Comparison of ENCODE assay signal across 19 cellular contexts in genomic region chr10:86691333-86692022, GRCh38. TPM values are rescaled to one million over a fixed set of nuclear protein-coding genes. Genes with fewer than 3 reads are reported as not detected.
A peak's percentile ranks its signal among the peaks of the same experiment; 100 is the strongest.
DNase-seq lines count a peak whose midpoint lies in the region; ATAC-seq and TF ChIP-seq lines count a peak whose summit lies in the region.
"Had no signal": no experiment of that assay in that cellular context is flagged by ENCODE, and none has a peak within 500 bp of the region (broad histone marks: within the 10 kb centered on the region; RNA-seq: fewer than 3 reads in every experiment).

No MANE protein-coding gene starts in this region.

- no peak for TF ChIP-seq EP300 in gastroesophageal sphincter (IDR thresholded peaks at IDR 0.05)

- H3K4me3 Mint-ChIP-seq in WTC11, result no peak overlapping the region

- in situ Hi-C loops in GM13976 (cut with MboI; ENCODE audit: low sequenced_read_pairs, unreplicated experiment), result no loop called here

- no peak for DNase-seq in left cardiac atrium
- DNase-seq in GM13976 (ENCODE audit: low spot score), result no peak
- no peak for DNase-seq in WTC11 (ENCODE audit: low spot score)
- DNase-seq in RWPE1 (ENCODE audit: low spot score), result no peak
- DNase-seq: BE2C, EL, GF-D8, GOT3, NCI-H1105 treated with DMSO at 0.1 percent for 48 hours, NCI-H2029 treated with DMSO at 0.1 percent for 48 hours, NCI-H226, NCI-H510A treated with DMSO at 0.1 percent for 48 hours, NCI-H748 treated with DMSO at 0.1 percent for 48 hours had no signal

- H3K9me3 ChIP-seq in gastroesophageal sphincter (no peaks in the 10 kb centered on the region), muscle layer of colon (ENCODE audit: low read length) (no peaks in the 10 kb centered on the region), stomach smooth muscle (ENCODE audit: control insufficient read depth in 2 of 2, low read length in 2 of 2) (no peaks in the 10 kb centered on the region)
- H3K9me3 ChIP-seq: BE2C had no signal

- H3K4me3 ChIP-seq in gastroesophageal sphincter, result no peak overlapping the region
- H3K4me3 ChIP-seq in muscle layer of colon (ENCODE audit: low read depth in 1 of 2, low read length in 2 of 2), result no peak overlapping the region
- H3K4me3 ChIP-seq in stomach smooth muscle (ENCODE audit: low read length in 2 of 2), result no peak overlapping the region

- H3K27me3 ChIP-seq in gastroesophageal sphincter (no peaks in the 10 kb centered on the region), muscle layer of colon (ENCODE audit: control insufficient read depth in 1 of 2, insufficient read depth in 2 of 2, low read length in 2 of 2) (no peaks in the 10 kb centered on the region), stomach smooth muscle (ENCODE audit: control insufficient read depth in 1 of 2, insufficient read depth in 2 of 2, low read length in 2 of 2) (no peaks in the 10 kb centered on the region)
- H3K27me3 ChIP-seq: BE2C had no signal

- no peak for TF ChIP-seq POLR2A in gastroesophageal sphincter (IDR thresholded peaks at IDR 0.05)

- no peak for TF ChIP-seq CTCF in gastroesophageal sphincter (IDR thresholded peaks at IDR 0.05)
- TF ChIP-seq CTCF in GM13976 (IDR thresholded peaks at IDR 0.05; ENCODE audit: borderline replicate concordance, control extremely low read depth, extremely low read depth, insufficient read depth, missing control alignments), result no peak
- TF ChIP-seq CTCF in WTC11 (IDR thresholded peaks at IDR 0.05), result no peak
- TF ChIP-seq CTCF in RWPE1 (conservative IDR thresholded peaks at IDR 0.05; ENCODE audit: low read depth), result no peak

- H3K27me3 Mint-ChIP-seq in WTC11 (ENCODE audit: low read depth), result peaks cover 6% of the 10 kb centered on the region; the same call in 1 of the 2 replicates

- intact Hi-C loops in left cardiac atrium (cut with DNase I), result no loop called here

- H3K9me3 Mint-ChIP-seq in WTC11, result no peaks in the 10 kb centered on the region
- H3K9me3 Mint-ChIP-seq: IgD-negative memory B cell had no signal

- peaks cover 0 to 16% of the 10 kb centered on the region in 2 donors for H3K36me3 ChIP-seq in gastroesophageal sphincter
- peaks cover 34% of the 10 kb centered on the region for H3K36me3 ChIP-seq in muscle layer of colon (ENCODE audit: insufficient read depth, low read length)
- H3K36me3 ChIP-seq in stomach smooth muscle (ENCODE audit: control insufficient read depth in 2 of 2, insufficient read depth in 2 of 2, low read length in 2 of 2), result peaks cover 16 to 20% of the 10 kb centered on the region in 2 donors
- H3K36me3 ChIP-seq: BE2C had no signal

- ATAC-seq in gastroesophageal sphincter (no peak), left cardiac atrium (peak; percentile 5 to 8), WTC11 (no peak), HG03469 (IDR thresholded peaks at IDR 0.05; ENCODE audit: unreplicated experiment) (no peak)

- H3K9ac ChIP-seq in muscle layer of colon (ENCODE audit: low read length) (no peak overlapping the region), stomach smooth muscle (ENCODE audit: low read length in 2 of 2) (no peak overlapping the region)

- no CpG with 5 or more reads among the region's 14 CpGs for WGBS in gastroesophageal sphincter (ENCODE audit: low coverage in 1 of 2), 2 donors

- no peaks in the 10 kb centered on the region for H3K36me3 Mint-ChIP-seq in WTC11
- H3K36me3 Mint-ChIP-seq: IgD-negative memory B cell had no signal

- POLR2A ChIA-PET in WTC11 (lab: Charles Lee) (no interaction called here), RWPE1 (lab: Yijun Ruan, JAX; ENCODE audit: low non-redundant PET) (no interaction called here)

- peak overlapping the region in 3 of 4 donors; percentile 47 to 89 (median 65) for H3K27ac ChIP-seq in gastroesophageal sphincter
- H3K27ac ChIP-seq in muscle layer of colon (ENCODE audit: low read depth, low read length), result peak overlapping the region; percentile 17
- H3K27ac ChIP-seq in stomach smooth muscle (ENCODE audit: low read length), result peak overlapping the region; percentile 24
- no peak overlapping the region for H3K27ac ChIP-seq in RWPE1

- H3K4me1 ChIP-seq in gastroesophageal sphincter (peaks cover 0 to 80% (median 24%) of the 10 kb centered on the region in 3 donors), muscle layer of colon (ENCODE audit: insufficient read depth, low read length) (peaks cover 40% of the 10 kb centered on the region), stomach smooth muscle (ENCODE audit: control insufficient read depth, insufficient read depth, low read length) (peaks cover 72% of the 10 kb centered on the region)
- H3K4me1 ChIP-seq: BE2C had no signal

- CTCF ChIA-PET in WTC11 (lab: Charles Lee), result interaction anchor here (2.6 kb wide), 1 partner anchor 59 kb away, joined by 6 read pairs; no protein-coding TSS in a partner anchor
- CTCF ChIA-PET in RWPE1 (lab: Yijun Ruan, JAX), result no interaction called here

- H3K27ac Mint-ChIP-seq in WTC11, result no peak overlapping the region
- H3K27ac Mint-ChIP-seq: IgD-negative memory B cell had no signal

- peaks cover 48% of the 10 kb centered on the region for H3K4me1 Mint-ChIP-seq in WTC11

TF ChIP-seq in WTC11, 78 proteins besides CTCF, POLR2A, EP300 and RAD21 (continues in another document):
- no peak for TF ChIP-seq FOXP4 (CRISPR knock-in tag; IDR thresholded peaks at IDR 0.05)
- no peak for TF ChIP-seq TEAD1 (CRISPR knock-in tag; IDR thresholded peaks at IDR 0.05)
- no peak for TF ChIP-seq ZNF512 (CRISPR knock-in tag; IDR thresholded peaks at IDR 0.05; ENCODE audit: borderline replicate concordance)
- TF ChIP-seq E2F4 (CRISPR knock-in tag; IDR thresholded peaks at IDR 0.05; ENCODE audit: borderline replicate concordance, low read depth), result no peak
- no peak for TF ChIP-seq NFE2L1 (CRISPR knock-in tag; IDR thresholded peaks at IDR 0.05)
- TF ChIP-seq PRDM15 (CRISPR knock-in tag; IDR thresholded peaks at IDR 0.05), result no peak

RNA-seq across cellular contexts. Expression of gene LDB3, which starts 23.2 kb away (rescaled TPM):
- 10 to 100 TPM; 12.9 to 45.8 (median 18.6) TPM for total RNA-seq in gastroesophageal sphincter
- 100 to 1,000 TPM; 585 to 779 TPM for total RNA-seq in left cardiac atrium
- 0.42 to 0.96 TPM (median 0.46 TPM) in 3 replicates for total RNA-seq in WTC11 (2021)

RNA-seq across cellular contexts. Expression of gene OPN4, which starts 37.1 kb away (rescaled TPM):
- not detected for total RNA-seq in gastroesophageal sphincter
- under 1 TPM; 0.12 to 0.18 TPM for total RNA-seq in left cardiac atrium
- not detected in 3 replicates for total RNA-seq in WTC11 (2021)
- total RNA-seq: A673 had no signal

Comparison
In these comparisons a context has a peak if more than half of its experiments do, and no peak if none do; other contexts are left out.
1. ATAC-seq: peak in left cardiac atrium (2 of 2); none in gastroesophageal sphincter (single experiment), WTC11 (single experiment) and HG03469 (single experiment).
2. RNA of gene LDB3, which starts 23.2 kb away (total RNA-seq): 585 to 779 TPM in left cardiac atrium; 12.9 to 45.8 TPM in gastroesophageal sphincter and 0.42 to 0.96 TPM in WTC11; every median in the first group is over 10 times any median in the second.